8 cellular contexts compared by ENCODE assay signal in the genomic region with DNA sequence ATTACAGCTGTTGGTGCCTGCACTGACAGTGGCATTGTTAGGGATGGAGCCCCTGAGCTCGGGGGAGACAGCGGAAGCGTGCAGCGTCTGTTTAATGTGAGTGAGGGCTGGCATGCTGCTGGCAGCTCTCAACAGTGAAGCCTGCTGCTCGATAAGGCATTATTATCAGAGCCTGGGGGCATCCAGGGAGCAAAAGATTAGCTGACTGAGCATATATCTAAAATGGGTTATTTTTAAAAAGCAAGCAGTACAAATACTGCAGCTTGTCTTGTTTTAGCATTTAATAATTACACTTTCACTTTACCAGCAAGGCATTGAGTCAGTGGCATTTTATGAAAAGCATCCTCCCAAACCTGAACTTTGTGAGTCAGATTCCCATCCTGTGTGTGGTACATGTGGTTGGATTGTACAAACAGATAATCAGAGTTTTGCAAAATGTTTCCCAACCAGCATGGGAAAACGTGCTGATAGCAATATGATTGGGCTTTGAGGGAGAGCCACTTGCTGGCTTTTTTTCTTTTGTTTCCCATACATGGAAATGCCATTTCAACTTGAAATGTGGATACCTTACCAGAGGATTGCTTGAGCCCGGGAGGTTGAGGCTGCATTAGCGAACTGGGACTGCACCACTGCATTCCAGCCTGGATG.
A peak's percentile ranks its signal among the peaks of the same experiment; 100 is the strongest.
DNase-seq lines count a peak whose midpoint lies in the region; ATAC-seq and TF ChIP-seq lines count a peak whose summit lies in the region.

No MANE protein-coding gene starts in this region.

- H3K36me3 Mint-ChIP-seq in brain, result no peaks in the 10 kb centered on the region

- no peaks in the 10 kb centered on the region for H3K9me3 ChIP-seq in OCI-LY3 (ENCODE audit: insufficient read depth, low read length)

- H3K4me2 ChIP-seq in OCI-LY3 (ENCODE audit: low read length), result peak overlapping the region; percentile 87

- no peaks in the 10 kb centered on the region for H3K9me3 Mint-ChIP-seq in brain

- H3K27ac ChIP-seq in OCI-LY3 (ENCODE audit: low read length), result no peak overlapping the region

- TF ChIP-seq CTCF in OCI-LY3 (IDR thresholded peaks at IDR 0.05; ENCODE audit: low read depth, low read length) (no peak), brain (conservative IDR thresholded peaks at IDR 0.05) (no peak)

- DNase-seq in activated CD4-positive, CD25-positive, alpha-beta regulatory T cell treated with anti-CD3 and anti-CD28 coated beads, Interleukin-2, amount 50 U/mL, for 72 hours, result no peak
- DNase-seq in kidney glomerular epithelial cell (lab: John Stamatoyannopoulos, UW) (peak; percentile 97), stromal cell of bone marrow (ENCODE audit: low read depth) (peak; percentile 95), NCI-H1105 (lab: John Stamatoyannopoulos, UW) (no peak)

- peak overlapping the region; percentile 29 to 58 (median 47) for H3K27ac Mint-ChIP-seq in brain

- peak overlapping the region; percentile 78 for H3K4me3 ChIP-seq in OCI-LY3 (ENCODE audit: low read length)

- no peaks in the 10 kb centered on the region for H3K36me3 ChIP-seq in OCI-LY3 (replicated peaks; ENCODE audit: low read depth, low read length)

- H3K79me2 ChIP-seq in OCI-LY3 (ENCODE audit: low read length), result no peaks in the 10 kb centered on the region

- H2AFZ ChIP-seq in OCI-LY3 (ENCODE audit: low read depth, low read length), result peak overlapping the region; percentile 87

- H3K4me3 Mint-ChIP-seq in brain, result peak overlapping the region; percentile 8 to 71 (median 65)

- H4K20me1 ChIP-seq in OCI-LY3 (ENCODE audit: insufficient read depth, low read length), result no peaks in the 10 kb centered on the region

- H3K27me3 Mint-ChIP-seq in brain, result peaks cover 6% of the 10 kb centered on the region

- peak; percentile 4 to 23 for ATAC-seq in activated CD4-positive, CD25-positive, alpha-beta regulatory T cell treated with anti-CD3 and anti-CD28 coated beads, Interleukin-2, amount 50 U/mL, for 24 hours
- ATAC-seq in HG03097 (IDR thresholded peaks at IDR 0.05; ENCODE audit: low FRiP score, unreplicated experiment), result no peak

- peaks cover 12% of the 10 kb centered on the region; the same call in 1 of the 2 replicates for H3K27me3 ChIP-seq in OCI-LY3 (ENCODE audit: low read depth, low read length)

- H3K4me1 ChIP-seq in OCI-LY3 (ENCODE audit: low read length), result peaks cover 29% of the 10 kb centered on the region

- H3K4me1 Mint-ChIP-seq in brain, result peaks cover 50% of the 10 kb centered on the region

- H3K9ac ChIP-seq in OCI-LY3 (ENCODE audit: low read length), result peak overlapping the region; percentile 45

Comparison
In these comparisons a context has a peak if more than half of its experiments do, and no peak if none do; other contexts are left out.
1. DNase-seq: peak in kidney glomerular epithelial cell (single experiment) and stromal cell of bone marrow (single experiment); none in activated CD4-positive, CD25-positive, alpha-beta regulatory T cell treated with anti-CD3 and anti-CD28 coated beads, Interleukin-2, amount 50 U/mL, for 72 hours (single experiment) and NCI-H1105 (single experiment).